Comparison of ENCODE assay signal across 19 cellular contexts in the genomic region with DNA sequence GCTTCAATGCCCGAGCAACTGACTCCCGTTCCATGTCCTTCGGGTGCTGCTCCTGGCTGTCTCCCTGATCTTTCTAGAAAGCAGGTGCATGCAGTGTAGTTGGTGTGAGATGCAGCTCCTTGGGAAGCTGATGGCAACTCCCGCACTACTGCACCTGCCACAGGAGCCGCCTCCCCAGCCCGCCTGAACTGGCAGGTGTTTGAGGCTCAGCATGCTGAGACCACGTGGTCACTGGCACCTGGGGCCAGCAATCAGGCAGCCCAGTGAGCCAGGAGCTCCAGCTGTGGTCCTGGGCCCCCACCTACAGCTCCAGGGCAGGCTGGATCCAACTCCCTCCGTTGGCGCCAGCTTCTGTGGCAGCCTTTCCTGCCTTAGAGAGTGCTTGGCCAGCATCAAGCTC.
A peak's percentile ranks its signal among the peaks of the same experiment; 100 is the strongest.
DNase-seq lines count a peak whose midpoint lies in the region; ATAC-seq, FAIRE-seq and TF ChIP-seq lines count a peak whose summit lies in the region.
"Had no signal": no experiment of that assay in that cellular context is flagged by ENCODE, and none has a peak within 500 bp of the region (broad histone marks: within the 10 kb centered on the region; RNA-seq: fewer than 3 reads in every experiment).

No MANE protein-coding gene starts in this region.

- no peak for TF ChIP-seq POLR2A in HepG2 (IDR thresholded peaks at IDR 0.05; ENCODE audit: insufficient read depth in 1 of 2, low read depth in 2 of 2, low read length in 2 of 2)
- TF ChIP-seq POLR2A in right lobe of liver (IDR thresholded peaks at IDR 0.05) = no peak

- H2AFZ ChIP-seq in HepG2 (ENCODE audit: low read length) = no peak overlapping the region

- no peaks in the 10 kb centered on the region for H4K20me1 ChIP-seq in HepG2 (ENCODE audit: insufficient read depth, low read length)

- H3K36me3 ChIP-seq in HepG2 (replicated peaks in 1 of 2; ENCODE audit: control insufficient read depth in 1 of 2, insufficient read depth in 2 of 2, low read length in 2 of 2) (no peaks in the 10 kb centered on the region), right lobe of liver (no peaks in the 10 kb centered on the region)
- H3K36me3 ChIP-seq: Peyer's patch had no signal

- DNase-seq in HepG2 (ENCODE audit: low spot score) (no peak), right lobe of liver (no peak), NCI-H2081 treated with DMSO at 0.1 percent for 48 hours (lab: John Stamatoyannopoulos, UW) (peak; percentile 55), NCI-H774 (lab: John Stamatoyannopoulos, UW) (peak; percentile 12), NCI-H1694 treated with DMSO at 0.1 percent for 48 hours (lab: John Stamatoyannopoulos, UW) (no peak), mesothelial cell of epicardium (ENCODE audit: low spot score in 2 of 2, unreplicated experiment in 2 of 2) (no peak)
- DNase-seq in stimulated activated effector memory CD8-positive, alpha-beta T cell treated with anti-CD3 and anti-CD28 coated beads, Interleukin-12 subunit alpha, Interleukin-12 subunit beta, amount 100 ng/mL, for 72 hours (ENCODE audit: low spot score in 2 of 2) = no peak
- DNase-seq: CD4-positive, alpha-beta T cell; H7; NCI-H1436; NCI-H2171 treated with DMSO at 0.1 percent for 48 hours; Peyer's patch; Right ventricle myocardium superior; T-helper 1 cell had no signal

- no peak for FAIRE-seq in HepG2 (lab: Jason Lieb, UNC)
- FAIRE-seq: D721Med, GM12892 had no signal

- H3K4me1 ChIP-seq in HepG2 (ENCODE audit: insufficient read depth, low read length) (no peaks in the 10 kb centered on the region), right lobe of liver (no peaks in the 10 kb centered on the region)
- H3K4me1 ChIP-seq: Peyer's patch had no signal

- H3K27me3 Mint-ChIP-seq in mesothelial cell of epicardium (ENCODE audit: low read depth) = no peaks in the 10 kb centered on the region

- H3K27ac ChIP-seq in HepG2 (ENCODE audit: extremely low read length, insufficient read depth, low read length) = no peak overlapping the region
- no peak overlapping the region for H3K27ac ChIP-seq in right lobe of liver
- H3K27ac ChIP-seq: Peyer's patch had no signal

- peaks cover 1 to 39% of the 10 kb centered on the region in 2 experiments; a peak in 4 of 5 replicates for H3K27me3 ChIP-seq in HepG2 (ENCODE audit: control insufficient read depth in 1 of 2, insufficient read depth in 2 of 2, low read length in 2 of 2)
- H3K27me3 ChIP-seq in right lobe of liver = no peaks in the 10 kb centered on the region
- H3K27me3 ChIP-seq: Peyer's patch had no signal

- POLR2A ChIA-PET in HepG2 (lab: Yijun Ruan, JAX) = no interaction called here

- no peak overlapping the region for H3K4me2 ChIP-seq in HepG2 (ENCODE audit: low read depth, low read length)

- no peak for TF ChIP-seq RAD21 in HepG2 (CRISPR knock-in tag; IDR thresholded peaks at IDR 0.05)

- H3K4me3 ChIP-seq in HepG2 (replicated peaks in 1 of 3; ENCODE audit: insufficient read depth in 1 of 3, low read depth in 2 of 3, low read length in 3 of 3) = no peak overlapping the region
- no peak overlapping the region for H3K4me3 ChIP-seq in right lobe of liver
- H3K4me3 ChIP-seq: Peyer's patch had no signal

- no peaks in the 10 kb centered on the region for H3K79me2 ChIP-seq in HepG2 (ENCODE audit: insufficient read depth, low read length)

- no peak overlapping the region for H3K27ac Mint-ChIP-seq in stimulated activated effector memory CD8-positive, alpha-beta T cell treated with anti-CD3 and anti-CD28 coated beads, Interleukin-12 subunit alpha, Interleukin-12 subunit beta, amount 100 ng/mL, for 72 hours
- no peak overlapping the region for H3K27ac Mint-ChIP-seq in mesothelial cell of epicardium
- H3K27ac Mint-ChIP-seq: B cell; CD4-positive, alpha-beta T cell had no signal

- no peak for ATAC-seq in HepG2
- ATAC-seq in right lobe of liver = no peak
- peak; percentile 17 for ATAC-seq in stimulated activated effector memory CD8-positive, alpha-beta T cell treated with anti-CD3 and anti-CD28 coated beads, Interleukin-12 subunit alpha, Interleukin-12 subunit beta, amount 100 ng/mL, for 72 hours
- no peak for ATAC-seq in GM18870 (IDR thresholded peaks at IDR 0.05; ENCODE audit: unreplicated experiment)
- ATAC-seq: SK-N-SH treated with all-trans-retinoic acid at 6 μM for 48 hours had no signal

- in situ Hi-C loops in HepG2 (cut with HindIII; ENCODE audit: extremely low pct_ligation_motif_present, low pct_unique_long_range_greater_than_20kb) = no loop called here

- H3K9me3 ChIP-seq in HepG2 (ENCODE audit: low read length) (no peaks in the 10 kb centered on the region), right lobe of liver (no peaks in the 10 kb centered on the region)
- H3K9me3 ChIP-seq: Peyer's patch had no signal

- CTCF ChIA-PET in HepG2 (lab: Yijun Ruan, JAX; ENCODE audit: low intra/inter-chr PET ratio, low total read pairs) = no interaction called here

- BruUV-seq in HepG2 (replicated peaks; lab: Mats Ljungman, UMichigan) = no TSS peak

- no peak overlapping the region for H3K4me3 Mint-ChIP-seq in stimulated activated effector memory CD8-positive, alpha-beta T cell treated with anti-CD3 and anti-CD28 coated beads, Interleukin-12 subunit alpha, Interleukin-12 subunit beta, amount 100 ng/mL, for 72 hours
- H3K4me3 Mint-ChIP-seq in mesothelial cell of epicardium = no peak overlapping the region
- H3K4me3 Mint-ChIP-seq: B cell; CD4-positive, alpha-beta T cell had no signal

- H3K9ac ChIP-seq in HepG2 (ENCODE audit: insufficient read depth, low read depth, low read length) = no peak overlapping the region

- intact Hi-C loops in HepG2 (cut with micrococcal nuclease; ENCODE audit: unreplicated experiment) = no loop called here
- intact Hi-C loops in right lobe of liver (cut with DNase I) = no loop called here

- TF ChIP-seq EP300 in HepG2 (IDR thresholded peaks at IDR 0.05; ENCODE audit: low read depth in 2 of 2, low read length in 2 of 2) (no peak), HepG2 (CRISPR knock-in tag; IDR thresholded peaks at IDR 0.05; ENCODE audit: borderline replicate concordance) (no peak)

- H3K36me3 Mint-ChIP-seq in stimulated activated effector memory CD8-positive, alpha-beta T cell treated with anti-CD3 and anti-CD28 coated beads, Interleukin-12 subunit alpha, Interleukin-12 subunit beta, amount 100 ng/mL, for 72 hours = no peaks in the 10 kb centered on the region
- H3K36me3 Mint-ChIP-seq in mesothelial cell of epicardium = no peaks in the 10 kb centered on the region

- peaks cover 5% of the 10 kb centered on the region for H3K4me1 Mint-ChIP-seq in stimulated activated effector memory CD8-positive, alpha-beta T cell treated with anti-CD3 and anti-CD28 coated beads, Interleukin-12 subunit alpha, Interleukin-12 subunit beta, amount 100 ng/mL, for 72 hours
- H3K4me1 Mint-ChIP-seq in mesothelial cell of epicardium = peaks cover 7% of the 10 kb centered on the region
- H3K4me1 Mint-ChIP-seq: B cell had no signal

- 60% methylated on average over 2 of the region's 9 CpGs for WGBS in HepG2 (ENCODE audit: low lambda C conversion rate)
- 82% methylated on average over 3 of the region's 9 CpGs for WGBS in right lobe of liver (ENCODE audit: insufficient coverage, low coverage, low lambda C conversion rate, missing lambda C conversion rate)

- TF ChIP-seq CTCF in HepG2 (CRISPR knock-in tag; IDR thresholded peaks at IDR 0.05) = no peak
- TF ChIP-seq CTCF in right lobe of liver (IDR thresholded peaks at IDR 0.05) = no peak
- TF ChIP-seq CTCF in mesothelial cell of epicardium (IDR thresholded peaks at IDR 0.05; ENCODE audit: unreplicated experiment) = no peak

- no peaks in the 10 kb centered on the region for H3K9me3 Mint-ChIP-seq in stimulated activated effector memory CD8-positive, alpha-beta T cell treated with anti-CD3 and anti-CD28 coated beads, Interleukin-12 subunit alpha, Interleukin-12 subunit beta, amount 100 ng/mL, for 72 hours
- peaks cover 9% of the 10 kb centered on the region for H3K9me3 Mint-ChIP-seq in mesothelial cell of epicardium

TF ChIP-seq in HepG2, 621 proteins besides CTCF, POLR2A, EP300 and RAD21:
- no peak for TF ChIP-seq PCBP1 (IDR thresholded peaks at IDR 0.05; ENCODE audit: borderline replicate concordance, low read depth, low read length)
- TF ChIP-seq, protein P1, sequence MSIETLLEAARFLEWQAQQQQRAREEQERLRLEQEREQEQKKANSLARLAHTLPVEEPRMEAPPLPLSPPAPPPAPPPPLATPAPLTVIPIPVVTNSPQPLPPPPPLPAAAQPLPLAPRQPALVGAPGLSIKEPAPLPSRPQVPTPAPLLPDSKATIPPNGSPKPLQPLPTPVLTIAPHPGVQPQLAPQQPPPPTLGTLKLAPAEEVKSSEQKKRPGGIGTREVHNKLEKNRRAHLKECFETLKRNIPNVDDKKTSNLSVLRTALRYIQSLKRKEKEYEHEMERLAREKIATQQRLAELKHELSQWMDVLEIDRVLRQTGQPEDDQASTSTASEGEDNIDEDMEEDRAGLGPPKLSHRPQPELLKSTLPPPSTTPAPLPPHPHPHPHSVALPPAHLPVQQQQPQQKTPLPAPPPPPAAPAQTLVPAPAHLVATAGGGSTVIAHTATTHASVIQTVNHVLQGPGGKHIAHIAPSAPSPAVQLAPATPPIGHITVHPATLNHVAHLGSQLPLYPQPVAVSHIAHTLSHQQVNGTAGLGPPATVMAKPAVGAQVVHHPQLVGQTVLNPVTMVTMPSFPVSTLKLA (IDR thresholded peaks at IDR 0.05) = 0 out of 2 replicates have a peak, but pooled peaks have one; percentile 20
TF ChIP-seq in HepG2: peak in this region for 1.

Comparison
In these comparisons a context has a peak if more than half of its experiments do, and no peak if none do; other contexts are left out.
1. DNase-seq: peak in NCI-H2081 treated with DMSO at 0.1 percent for 48 hours (single experiment) and NCI-H774 (single experiment); none in HepG2 (single experiment), right lobe of liver (0 of 3), stimulated activated effector memory CD8-positive, alpha-beta T cell treated with anti-CD3 and anti-CD28 coated beads, Interleukin-12 subunit alpha, Interleukin-12 subunit beta, amount 100 ng/mL, for 72 hours (0 of 2), NCI-H1694 treated with DMSO at 0.1 percent for 48 hours (single experiment) and mesothelial cell of epicardium (0 of 2).